ENCODE assay signal across 12 cellular contexts in the genomic region with DNA sequence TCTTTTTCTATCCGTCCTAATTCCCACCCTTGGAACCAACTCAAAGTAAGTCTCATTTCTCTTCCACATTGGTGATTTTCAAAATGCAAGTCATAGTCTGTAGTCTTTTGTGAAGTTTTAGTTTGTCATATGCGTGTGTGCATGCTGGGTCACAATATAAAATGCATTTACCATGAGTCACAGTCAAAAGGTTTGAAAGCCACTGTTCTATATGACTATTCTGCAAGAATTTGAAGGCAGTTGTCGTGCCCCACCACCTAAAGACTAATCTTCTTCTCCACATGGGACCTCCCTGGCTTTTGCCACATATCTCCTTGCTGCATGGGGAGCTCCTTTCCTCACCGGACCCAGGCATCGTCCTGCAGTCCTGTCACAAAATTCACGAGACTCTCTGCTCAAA. TPM values are rescaled to one million over a fixed set of nuclear protein-coding genes. Genes with fewer than 3 reads are reported as not detected.
A peak's percentile ranks its signal among the peaks of the same experiment; 100 is the strongest.
DNase-seq lines count a peak whose midpoint lies in the region; ATAC-seq and TF ChIP-seq lines count a peak whose summit lies in the region.
"Had no signal": no experiment of that assay in that cellular context is flagged by ENCODE, and none has a peak within 500 bp of the region (broad histone marks: within the 10 kb centered on the region; RNA-seq: fewer than 3 reads in every experiment).

No MANE protein-coding gene starts in this region.

- H3K4me1 ChIP-seq in Karpas-422 (ENCODE audit: low read length): peaks cover 30% of the 10 kb centered on the region

- no peak overlapping the region for H3K27ac Mint-ChIP-seq in activated CD4-positive, alpha-beta T cell treated with anti-CD3 and anti-CD28 coated beads, Interleukin-2, amount 10 ng/mL, durations not matched to agents 24 days and 14 days
- peak overlapping the region; percentile 48 for H3K27ac Mint-ChIP-seq in activated T-helper 2 cell treated with anti-CD3 and anti-CD28 coated beads, Interferon-gamma antibody, Interleukin-2, Interleukin-4, amounts not matched to agents 10 μg/mL and 5 μg/mL and 100 μg/mL, durations not matched to agents 14 hours and 24 hours and 36 hours
- H3K27ac Mint-ChIP-seq in neural crest cell (ENCODE audit: unreplicated experiment) (no peak overlapping the region), nephron progenitor cell (no peak overlapping the region)

- no peaks in the 10 kb centered on the region for H3K9me3 Mint-ChIP-seq in activated CD4-positive, alpha-beta T cell treated with anti-CD3 and anti-CD28 coated beads, Interleukin-2, amount 10 ng/mL, durations not matched to agents 24 days and 14 days
- H3K9me3 Mint-ChIP-seq in activated T-helper 2 cell treated with anti-CD3 and anti-CD28 coated beads, Interferon-gamma antibody, Interleukin-2, Interleukin-4, amounts not matched to agents 10 μg/mL and 5 μg/mL and 100 μg/mL, durations not matched to agents 14 hours and 24 hours and 36 hours: peaks cover 7% of the 10 kb centered on the region
- H3K9me3 Mint-ChIP-seq in neural crest cell (no peaks in the 10 kb centered on the region), nephron progenitor cell (peaks cover 11% of the 10 kb centered on the region)

- peaks cover 31% of the 10 kb centered on the region for H3K4me1 Mint-ChIP-seq in activated CD4-positive, alpha-beta T cell treated with anti-CD3 and anti-CD28 coated beads, Interleukin-2, amount 10 ng/mL, durations not matched to agents 24 days and 14 days
- peaks cover 30% of the 10 kb centered on the region for H3K4me1 Mint-ChIP-seq in activated T-helper 2 cell treated with anti-CD3 and anti-CD28 coated beads, Interferon-gamma antibody, Interleukin-2, Interleukin-4, amounts not matched to agents 10 μg/mL and 5 μg/mL and 100 μg/mL, durations not matched to agents 14 hours and 24 hours and 36 hours (ENCODE audit: low read depth)
- H3K4me1 Mint-ChIP-seq in neural crest cell (peaks cover 29% of the 10 kb centered on the region), nephron progenitor cell (peaks cover 32% of the 10 kb centered on the region)

- no peaks in the 10 kb centered on the region for H3K27me3 ChIP-seq in Karpas-422 (ENCODE audit: low read length)
- H3K27me3 ChIP-seq: heart right ventricle had no signal

- H3K9me3 ChIP-seq in Karpas-422 (ENCODE audit: low read length): no peaks in the 10 kb centered on the region

- no peak overlapping the region for H3K4me3 Mint-ChIP-seq in activated CD4-positive, alpha-beta T cell treated with anti-CD3 and anti-CD28 coated beads, Interleukin-2, amount 10 ng/mL, durations not matched to agents 24 days and 14 days
- H3K4me3 Mint-ChIP-seq in activated T-helper 2 cell treated with anti-CD3 and anti-CD28 coated beads, Interferon-gamma antibody, Interleukin-2, Interleukin-4, amounts not matched to agents 10 μg/mL and 5 μg/mL and 100 μg/mL, durations not matched to agents 14 hours and 24 hours and 36 hours (ENCODE audit: low read depth): peak overlapping the region; percentile 20
- H3K4me3 Mint-ChIP-seq in neural crest cell: peak overlapping the region; percentile 9
- no peak overlapping the region for H3K4me3 Mint-ChIP-seq in nephron progenitor cell

- H3K79me2 ChIP-seq in Karpas-422 (ENCODE audit: low read length): peaks cover 31% of the 10 kb centered on the region

- no peak overlapping the region for H2AFZ ChIP-seq in Karpas-422 (ENCODE audit: low read length)

- peak; percentile 58 for DNase-seq in activated CD4-positive, alpha-beta T cell treated with anti-CD3 and anti-CD28 coated beads, Interleukin-2, amount 10 ng/mL, durations not matched to agents 24 days and 14 days
- no peak for DNase-seq in activated CD4-positive, alpha-beta T cell treated with anti-CD3 and anti-CD28 coated beads for 4 hours
- DNase-seq in Karpas-422 (no peak), neural crest cell (ENCODE audit: low read depth, low spot score) (no peak), Kasumi-1 (lab: John Stamatoyannopoulos, UW) (no peak), nephron progenitor cell (no peak)
- no peak for DNase-seq in activated T-helper 2 cell treated with anti-CD3 and anti-CD28 coated beads, Interferon-gamma antibody, Interleukin-2, Interleukin-4, amounts not matched to agents 10 μg/mL and 5 μg/mL and 100 μg/mL, durations not matched to agents 14 hours and 24 hours and 36 hours (ENCODE audit: low spot score)
- DNase-seq: activated T-cell treated with anti-CD3 and anti-CD28 coated beads, Interleukin-2, amount 50 U/mL, for 1 hour; heart right ventricle; left ventricle myocardium inferior; trophoblast cell had no signal

- H3K9me2 ChIP-seq in Karpas-422 (replicated peaks; ENCODE audit: insufficient read depth, low read length): no peaks in the 10 kb centered on the region

- H3K4me2 ChIP-seq in Karpas-422 (ENCODE audit: low read depth, low read length, poor library complexity, severe bottlenecking): peak overlapping the region; percentile 90

- no peaks in the 10 kb centered on the region for H4K20me1 ChIP-seq in Karpas-422 (ENCODE audit: insufficient read depth, low read depth, low read length)

- TF ChIP-seq CTCF in neural crest cell (conservative IDR thresholded peaks at IDR 0.05) (no peak), nephron progenitor cell (IDR thresholded peaks at IDR 0.05) (no peak)

- ATAC-seq in GM19395 (IDR thresholded peaks at IDR 0.05; ENCODE audit: unreplicated experiment): no peak
- ATAC-seq: heart right ventricle had no signal

- H3K27me3 Mint-ChIP-seq in activated CD4-positive, alpha-beta T cell treated with anti-CD3 and anti-CD28 coated beads, Interleukin-2, amount 10 ng/mL, durations not matched to agents 24 days and 14 days: no peaks in the 10 kb centered on the region
- H3K27me3 Mint-ChIP-seq in activated T-helper 2 cell treated with anti-CD3 and anti-CD28 coated beads, Interferon-gamma antibody, Interleukin-2, Interleukin-4, amounts not matched to agents 10 μg/mL and 5 μg/mL and 100 μg/mL, durations not matched to agents 14 hours and 24 hours and 36 hours (ENCODE audit: low read depth): no peaks in the 10 kb centered on the region
- H3K27me3 Mint-ChIP-seq in neural crest cell (ENCODE audit: low read depth) (peaks cover 11% of the 10 kb centered on the region), nephron progenitor cell (ENCODE audit: low read depth, poor library complexity) (peaks cover 34% of the 10 kb centered on the region)

- no peak overlapping the region for H3K9ac ChIP-seq in Karpas-422 (ENCODE audit: low read length)

- H3K36me3 ChIP-seq in Karpas-422 (ENCODE audit: insufficient read depth, low read length): no peaks in the 10 kb centered on the region
- H3K36me3 ChIP-seq: heart right ventricle, left ventricle myocardium inferior had no signal

- intact Hi-C loops in activated CD4-positive, alpha-beta T cell treated with anti-CD3 and anti-CD28 coated beads, Interleukin-2, amount 10 ng/mL, durations not matched to agents 24 days and 14 days (cut with micrococcal nuclease): loop anchor here (2.0 kb wide), 1 partner anchor 19 kb away; no protein-coding TSS in a partner anchor
- intact Hi-C loops in activated T-helper 2 cell treated with anti-CD3 and anti-CD28 coated beads, Interferon-gamma antibody, Interleukin-2, Interleukin-4, amounts not matched to agents 10 μg/mL and 5 μg/mL and 100 μg/mL, durations not matched to agents 14 hours and 24 hours and 36 hours (cut with micrococcal nuclease): loop anchor here (2.0 to 5.0 kb wide), 2 partner anchors 220 to 231 kb away; a partner anchor contains a TSS

- no peak overlapping the region for H3K4me3 ChIP-seq in Karpas-422 (ENCODE audit: low read length)

- H3K27ac ChIP-seq in Karpas-422 (ENCODE audit: low read length): no peak overlapping the region
- H3K27ac ChIP-seq: heart right ventricle, left ventricle myocardium inferior had no signal

- no peaks in the 10 kb centered on the region for H3K36me3 Mint-ChIP-seq in activated CD4-positive, alpha-beta T cell treated with anti-CD3 and anti-CD28 coated beads, Interleukin-2, amount 10 ng/mL, durations not matched to agents 24 days and 14 days (ENCODE audit: low read depth)
- H3K36me3 Mint-ChIP-seq in activated T-helper 2 cell treated with anti-CD3 and anti-CD28 coated beads, Interferon-gamma antibody, Interleukin-2, Interleukin-4, amounts not matched to agents 10 μg/mL and 5 μg/mL and 100 μg/mL, durations not matched to agents 14 hours and 24 hours and 36 hours (ENCODE audit: low read depth): peaks cover 4% of the 10 kb centered on the region
- H3K36me3 Mint-ChIP-seq in neural crest cell (ENCODE audit: low read depth): no peaks in the 10 kb centered on the region
- peaks cover 12% of the 10 kb centered on the region for H3K36me3 Mint-ChIP-seq in nephron progenitor cell (ENCODE audit: low read depth)

RNA-seq across cellular contexts. Expression of a gene that starts 1.6 kb away (rescaled TPM):
- total RNA-seq in activated CD4-positive, alpha-beta T cell treated with anti-CD3 and anti-CD28 coated beads, Interleukin-2, amount 10 ng/mL, durations not matched to agents 24 days and 14 days: 3.8 and 5.0 TPM in 2 replicates
- total RNA-seq in Karpas-422 (2014; rRNA removed; shearing (Covaris generic); ENCODE audit: low replicate concordance): 3.5 and 9.2 TPM in 2 replicates
- total RNA-seq in activated T-helper 2 cell treated with anti-CD3 and anti-CD28 coated beads, Interferon-gamma antibody, Interleukin-2, Interleukin-4, amounts not matched to agents 10 μg/mL and 5 μg/mL and 100 μg/mL, durations not matched to agents 14 hours and 24 hours and 36 hours: 4.9 and 6.0 TPM in 2 replicates
- total RNA-seq in neural crest cell: 6.6 and 7.7 TPM in 2 replicates

RNA-seq across cellular contexts. Expression of a gene that starts 3.6 kb away (rescaled TPM):
- total RNA-seq in activated CD4-positive, alpha-beta T cell treated with anti-CD3 and anti-CD28 coated beads, Interleukin-2, amount 10 ng/mL, durations not matched to agents 24 days and 14 days: 25.1 and 26.3 TPM in 2 replicates
- total RNA-seq in Karpas-422 (2014; rRNA removed; shearing (Covaris generic); ENCODE audit: low replicate concordance): 22.7 and 40.8 TPM in 2 replicates
- 24.6 and 28.6 TPM in 2 replicates for total RNA-seq in activated T-helper 2 cell treated with anti-CD3 and anti-CD28 coated beads, Interferon-gamma antibody, Interleukin-2, Interleukin-4, amounts not matched to agents 10 μg/mL and 5 μg/mL and 100 μg/mL, durations not matched to agents 14 hours and 24 hours and 36 hours
- 2.4 and 3.0 TPM in 2 replicates for total RNA-seq in neural crest cell

Comparison
In these comparisons a context has a peak if more than half of its experiments do, and no peak if none do; other contexts are left out.
1. H3K4me3 Mint-ChIP-seq: peak in activated T-helper 2 cell treated with anti-CD3 and anti-CD28 coated beads, Interferon-gamma antibody, Interleukin-2, Interleukin-4, amounts not matched to agents 10 μg/mL and 5 μg/mL and 100 μg/mL, durations not matched to agents 14 hours and 24 hours and 36 hours (single experiment) and neural crest cell (single experiment); none in activated CD4-positive, alpha-beta T cell treated with anti-CD3 and anti-CD28 coated beads, Interleukin-2, amount 10 ng/mL, durations not matched to agents 24 days and 14 days (single experiment) and nephron progenitor cell (single experiment).